20 cellular contexts compared by ENCODE assay signal in the genomic region with DNA sequence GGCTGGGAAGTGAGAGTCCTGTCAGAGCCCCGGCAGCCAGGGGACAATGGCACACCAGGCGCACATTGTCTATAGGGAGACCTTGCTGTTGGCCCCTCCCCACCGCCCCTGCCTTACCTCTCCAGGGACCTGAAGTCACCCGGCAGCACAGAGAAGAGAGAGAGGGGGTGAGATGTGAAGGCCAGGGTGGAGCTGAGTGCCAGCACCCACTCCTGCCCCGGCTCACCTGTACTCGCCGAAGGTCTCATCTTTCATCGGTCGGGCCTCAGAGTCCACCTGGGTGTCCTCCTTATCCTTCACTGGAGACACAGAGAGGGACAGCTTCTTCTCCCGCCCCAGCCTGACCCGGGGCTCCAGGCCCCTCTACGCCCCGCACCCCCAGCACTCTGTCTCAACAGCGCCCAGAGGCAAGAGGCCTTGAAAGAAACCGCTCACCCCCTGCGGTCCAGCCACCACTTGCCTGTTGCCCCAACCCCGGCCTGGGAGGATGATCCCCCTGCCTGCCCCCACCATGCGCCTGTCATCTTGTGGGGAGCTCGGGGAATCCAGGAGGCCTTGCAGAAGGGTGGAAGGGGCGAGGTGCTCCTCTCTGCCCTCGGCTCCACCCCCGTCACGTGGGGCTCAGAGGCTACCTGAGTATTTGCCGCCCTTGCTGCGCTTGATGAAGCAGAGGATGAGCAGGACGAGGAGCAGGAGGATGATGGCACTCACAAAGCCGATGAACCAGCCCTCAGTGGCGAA. TPM values are rescaled to one million over a fixed set of nuclear protein-coding genes. Genes with fewer than 3 reads are reported as not detected.
DNase-seq lines count a peak whose midpoint lies in the region; ATAC-seq, FAIRE-seq and TF ChIP-seq lines count a peak whose summit lies in the region.
"Had no signal": no experiment of that assay in that cellular context is flagged by ENCODE, and none has a peak within 500 bp of the region (broad histone marks: within the 10 kb centered on the region; RNA-seq: fewer than 3 reads in every experiment).

No MANE protein-coding gene starts in this region.

- H3K4ac ChIP-seq in neuronal stem cell (ENCODE audit: low read length) = no peak overlapping the region

- no peak overlapping the region for H4K91ac ChIP-seq in neuronal stem cell (ENCODE audit: low read depth, low read length, poor library complexity)

- SMC1A ChIA-PET in GM12878 (lab: Charles Lee; ENCODE audit: uncharacterized antibody, unreplicated experiment) = no interaction called here

- H3K79me2 ChIP-seq in GM12878 (ENCODE audit: control insufficient read depth, insufficient read depth, low read length) = no peaks in the 10 kb centered on the region

- H3K36me3 ChIP-seq in BLaER1 = peaks cover 11% of the 10 kb centered on the region; the same call in 1 of the 2 replicates
- H3K36me3 ChIP-seq in GM12878 (ENCODE audit: control insufficient read depth in 2 of 2, insufficient read depth in 2 of 2, low read length in 1 of 2) = no peaks in the 10 kb centered on the region
- peaks cover 0 to 37% of the 10 kb centered on the region in 2 donors for H3K36me3 ChIP-seq in neuronal stem cell (replicated peaks in 1 of 2; ENCODE audit: control insufficient read depth in 2 of 2, insufficient read depth in 2 of 2, low read length in 2 of 2)
- H3K36me3 ChIP-seq: SJCRH30 had no signal

- no peak for TF ChIP-seq POLR2A in GM12878 (IDR thresholded peaks at IDR 0.05; ENCODE audit: low read depth, low read length)

- no peak overlapping the region for H3K14ac ChIP-seq in neuronal stem cell (ENCODE audit: low read length)

- H3K9ac ChIP-seq in BLaER1 = no peak overlapping the region
- no peak overlapping the region for H3K9ac ChIP-seq in GM12878 (ENCODE audit: control insufficient read depth, insufficient read depth, low read length)
- no peak overlapping the region for H3K9ac ChIP-seq in neuronal stem cell (ENCODE audit: low read depth, low read length, poor library complexity)

- H3K18ac ChIP-seq in neuronal stem cell (ENCODE audit: low read length) = no peak overlapping the region

- H2AK5ac ChIP-seq in neuronal stem cell (ENCODE audit: low read depth, low read length) = no peak overlapping the region

- in situ Hi-C loops in GM12878 (cut with MboI) = no loop called here

- intact Hi-C loops in GM12878 (cut with micrococcal nuclease; ENCODE audit: unreplicated experiment) = no loop called here

- H3K4me2 ChIP-seq in BLaER1 (peak overlapping the region; percentile 53), GM12878 (ENCODE audit: control insufficient read depth, insufficient read depth) (no peak overlapping the region), neuronal stem cell (ENCODE audit: insufficient read depth, low read length, poor library complexity, severe bottlenecking) (no peak overlapping the region)
- H3K4me2 ChIP-seq: PC-9 had no signal

- ATAC-seq in GM12878 = no peak
- ATAC-seq: HCT116, T-helper 17 cell had no signal

- peaks cover 33% of the 10 kb centered on the region for H3K4me1 ChIP-seq in BLaER1
- no peaks in the 10 kb centered on the region for H3K4me1 ChIP-seq in GM12878 (ENCODE audit: control insufficient read depth, insufficient read depth, low read length)
- H3K4me1 ChIP-seq in neuronal stem cell (ENCODE audit: control insufficient read depth in 2 of 2, insufficient read depth in 1 of 2, low read depth in 1 of 2, low read length in 2 of 2) = peaks cover 0 to 10% of the 10 kb centered on the region in 2 donors
- H3K4me1 ChIP-seq: SJCRH30 had no signal

- no peak overlapping the region for H2BK5ac ChIP-seq in neuronal stem cell (ENCODE audit: low read length)

- H3K27me3 ChIP-seq in BLaER1 (peaks cover 77% of the 10 kb centered on the region), GM12878 (replicated peaks in 1 of 2; ENCODE audit: control insufficient read depth in 2 of 2, insufficient read depth in 2 of 2, low read length in 1 of 2) (no peaks in the 10 kb centered on the region; a peak in 1 of 4 replicates), neuronal stem cell (ENCODE audit: control insufficient read depth in 3 of 3, insufficient read depth in 3 of 3, low read depth in 1 of 3, low read length in 3 of 3) (peaks cover 0 to 21% (median 0%) of the 10 kb centered on the region in 3 experiments)
- H3K27me3 ChIP-seq: SJCRH30 had no signal

- TF ChIP-seq CTCF in GM12878 (IDR thresholded peaks at IDR 0.05 in 2 of 3, conservative IDR thresholded peaks at IDR 0.05 in 1 of 3; ENCODE audit: control insufficient read depth in 2 of 3, extremely low read depth in 1 of 3, insufficient read depth in 1 of 3, low read depth in 3 of 3, low read length in 3 of 3) = no peak

- no peak for TF ChIP-seq RAD21 in GM12878 (IDR thresholded peaks at IDR 0.05; ENCODE audit: insufficient read depth, low read depth, low read length)

- H3K79me1 ChIP-seq in neuronal stem cell (ENCODE audit: low read depth, low read length) = no peaks in the 10 kb centered on the region

- CTCF ChIA-PET in GM12878 (lab: Yijun Ruan, JAX) = no interaction called here

- H4K20me1 ChIP-seq in BLaER1 (peaks cover 41% of the 10 kb centered on the region; the same call in 1 of the 2 replicates), GM12878 (ENCODE audit: control insufficient read depth, insufficient read depth) (no peaks in the 10 kb centered on the region)

- no peak overlapping the region for H4K8ac ChIP-seq in neuronal stem cell (ENCODE audit: low read depth, low read length)

- H3K4me3 ChIP-seq in BLaER1 (no peak overlapping the region), GM12878 (no peak overlapping the region), neuronal stem cell (ENCODE audit: low read length in 2 of 2) (no peak overlapping the region)
- H3K4me3 ChIP-seq: PC-9, SJCRH30 had no signal

- H3K23ac ChIP-seq in neuronal stem cell (ENCODE audit: low read depth, low read length, poor library complexity) = no peak overlapping the region

- WGBS in GM12878 (ENCODE audit: insufficient coverage, insufficient replicate concordance, low lambda C conversion rate, missing lambda C conversion rate) = 28% methylated on average over 20 of the region's 28 CpGs
- no CpG with 5 or more reads among the region's 28 CpGs for WGBS in neuronal stem cell (ENCODE audit: extremely low coverage in 2 of 2, insufficient read length in 2 of 2, insufficient replicate concordance in 1 of 2), 2 donors

- RAD21 ChIA-PET in GM12878 (lab: Charles Lee; ENCODE audit: unreplicated experiment) = no interaction called here

- POLR2A ChIA-PET in GM12878 (lab: Charles Lee) = no interaction called here

- no peak overlapping the region for H2BK120ac ChIP-seq in neuronal stem cell (ENCODE audit: low read depth, low read length)

- DNase-seq in GM19238 (ENCODE audit: insufficient read length, low spot score) = peak; percentile 1
- DNase-seq in GM12878 (ENCODE audit: low read depth, low spot score) = no peak
- no peak for DNase-seq in neuronal stem cell (ENCODE audit: low spot score)
- DNase-seq in DMS 273 treated with DMSO at 0.1 percent for 48 hours (lab: John Stamatoyannopoulos, UW) = no peak
- DNase-seq in NCI-H128 (lab: John Stamatoyannopoulos, UW; ENCODE audit: unreplicated experiment) = no peak
- no peak for DNase-seq in H4 (ENCODE audit: low spot score)
- no peak for DNase-seq in NK-92 treated with Interleukin-12 subunit alpha and Interleukin-12 subunit beta, amount 100 ng/mL, for 24 hours (lab: John Stamatoyannopoulos, UW)
- DNase-seq: AML-193; CD4-positive, CD25-positive, alpha-beta regulatory T cell; COR-L47; KBM-7; NCI-H1105; NCI-H187; NCI-H226; NCI-H524; PC-9; SJCRH30; T-helper 17 cell had no signal

- H3K27ac ChIP-seq in BLaER1 (no peak overlapping the region), GM12878 (ENCODE audit: control insufficient read depth, insufficient read depth) (no peak overlapping the region), neuronal stem cell (replicated peaks; ENCODE audit: low read length) (no peak overlapping the region)
- H3K27ac ChIP-seq: PC-9, SJCRH30 had no signal

- no peak for FAIRE-seq in GM12878 (lab: Jason Lieb, UNC)

- H2AFZ ChIP-seq in GM12878 (ENCODE audit: control insufficient read depth, low read depth, low read length) = no peak overlapping the region
- H2AFZ ChIP-seq in neuronal stem cell (ENCODE audit: low read length) = no peak overlapping the region
- H2AFZ ChIP-seq: PC-9 had no signal

- H2BK15ac ChIP-seq in neuronal stem cell (ENCODE audit: low read length) = no peak overlapping the region

- H2BK12ac ChIP-seq in neuronal stem cell (ENCODE audit: low read length) = peak overlapping the region; percentile 90

- no TSS peak for BruUV-seq in GM12878 (replicated peaks; lab: Mats Ljungman, UMichigan)

- no peak for TF ChIP-seq EP300 in GM12878 (IDR thresholded peaks at IDR 0.05; ENCODE audit: borderline replicate concordance in 1 of 2, control insufficient read depth in 1 of 2, low read depth in 2 of 2, low read length in 2 of 2)

- H3K9me3 ChIP-seq in BLaER1 (peaks cover 6% of the 10 kb centered on the region), GM12878 (replicated peaks; ENCODE audit: control insufficient read depth, insufficient read depth, low read length) (no peaks in the 10 kb centered on the region), neuronal stem cell (replicated peaks in 1 of 2; ENCODE audit: control insufficient read depth in 2 of 2, insufficient read depth in 1 of 2, low read depth in 1 of 2, low read length in 2 of 2) (no peaks in the 10 kb centered on the region)
- H3K9me3 ChIP-seq: SJCRH30 had no signal

RNA-seq across cellular contexts. Expression of a gene that starts 22.6 kb away (rescaled TPM):
- total RNA-seq in GM12878 (2013; cell fraction: nucleolus; rRNA removed) = 1.4 and 1.9 TPM in 2 replicates
- total RNA-seq in GM12878 (2014; rRNA removed) (not detected in 2 replicates), GM12878 (2014; rRNA removed; fragmentation: Illumina TruSeq; extraction: Trizol) (not detected in 2 replicates), GM12878 (2021) (0.24 and 0.64 TPM in 2 replicates)
- polyA plus RNA-seq in GM12878 (2011; ENCODE audit: low read depth) = 0.05 TPM
- polyA plus RNA-seq in GM12878 (2011; rRNA removed) (0.12 and 0.22 TPM in 2 replicates), GM12878 (2014; fragmentation: Illumina TruSeq; extraction: Trizol) (not detected in 2 replicates), GM12878 (2014; fragmentation: Nextera tagmentation; extraction: Ambion mirVana) (not detected), GM12878 (2014; rRNA removed) (0.01 TPM in 1 of 2 replicates, not detected in the other), GM12878 (2016; fragmentation: Nextera tagmentation; extraction: Ambion mirVana) (under 1 TPM; 0.05 to 0.09 TPM)
- polyA plus RNA-seq in GM12878 (2011; cell fraction: cytosol; rRNA removed) = 0.07 TPM in 2 replicates
- polyA plus RNA-seq in GM12878 (2011; cell fraction: nucleus; rRNA removed) = 0.35 and 1.1 TPM in 2 replicates
- 0.05 and 0.20 TPM in 2 replicates for polyA plus RNA-seq in GM12878 (2012)
- polyA minus RNA-seq in GM12878 (2011; rRNA and poly(A)+ RNA removed) = 0.37 TPM in 1 of 2 replicates, not detected in the other
- 0.62 and 0.80 TPM in 2 replicates for polyA minus RNA-seq in GM12878 (2011; cell fraction: cytosol; rRNA and poly(A)+ RNA removed)
- polyA minus RNA-seq in GM12878 (2011; cell fraction: nucleus; rRNA and poly(A)+ RNA removed) = 0.48 TPM in 2 replicates
- 1.6 TPM for polyA plus RNA-seq in neuronal stem cell (2013, experiment 1 of 2)
- polyA plus RNA-seq in neuronal stem cell (2013, experiment 2 of 2) = 1.7 TPM
- total RNA-seq in H4 (2014; rRNA removed; shearing (Covaris generic)) = 7.9 and 9.7 TPM in 2 replicates

RNA-seq across cellular contexts. Expression of a gene that starts 33.1 kb away (rescaled TPM):
- total RNA-seq in GM12878 (2013; cell fraction: nucleolus; rRNA removed) = not detected in 2 replicates
- total RNA-seq in GM12878 (2014; rRNA removed) (not detected in 2 replicates), GM12878 (2014; rRNA removed; fragmentation: Illumina TruSeq; extraction: Trizol) (not detected in 2 replicates), GM12878 (2021) (0.15 TPM in 1 of 2 replicates, not detected in the other)
- not detected for polyA plus RNA-seq in GM12878 (2011; ENCODE audit: low read depth)
- polyA plus RNA-seq in GM12878 (2011; rRNA removed) (not detected in 2 replicates), GM12878 (2014; fragmentation: Illumina TruSeq; extraction: Trizol) (0.01 TPM in 1 of 2 replicates, not detected in the other), GM12878 (2014; fragmentation: Nextera tagmentation; extraction: Ambion mirVana) (not detected), GM12878 (2014; rRNA removed) (0.05 TPM in 1 of 2 replicates, not detected in the other), GM12878 (2016; fragmentation: Nextera tagmentation; extraction: Ambion mirVana) (under 1 TPM in 1 of 2 experiments, not detected in 1; 0.04 TPM)
- 0.01 and 0.12 TPM in 2 replicates for polyA plus RNA-seq in GM12878 (2011; cell fraction: cytosol; rRNA removed)
- polyA plus RNA-seq in GM12878 (2011; cell fraction: nucleus; rRNA removed) = 0.16 TPM in 2 replicates
- polyA plus RNA-seq in GM12878 (2012) = 0.03 TPM in 1 of 2 replicates, not detected in the other
- polyA minus RNA-seq in GM12878 (2011; rRNA and poly(A)+ RNA removed) = not detected in 2 replicates
- not detected in 2 replicates for polyA minus RNA-seq in GM12878 (2011; cell fraction: cytosol; rRNA and poly(A)+ RNA removed)
- not detected in 2 replicates for polyA minus RNA-seq in GM12878 (2011; cell fraction: nucleus; rRNA and poly(A)+ RNA removed)
- polyA plus RNA-seq in neuronal stem cell (2013, experiment 1 of 2) = 13.1 TPM
- polyA plus RNA-seq in neuronal stem cell (2013, experiment 2 of 2) = 12.8 TPM
- total RNA-seq in H4 (2014; rRNA removed; shearing (Covaris generic)) = 3.8 and 4.0 TPM in 2 replicates
- polyA plus RNA-seq: CD4-positive, CD25-positive, alpha-beta regulatory T cell had no signal

RNA-seq across cellular contexts. Expression of a gene that starts 41.1 kb away (rescaled TPM):
- not detected in 2 replicates for total RNA-seq in GM12878 (2013; cell fraction: nucleolus; rRNA removed)
- total RNA-seq in GM12878 (2014; rRNA removed) = not detected in 2 replicates
- not detected in 2 replicates for total RNA-seq in GM12878 (2014; rRNA removed; fragmentation: Illumina TruSeq; extraction: Trizol)
- total RNA-seq in GM12878 (2021) = not detected in 2 replicates
- not detected for polyA plus RNA-seq in GM12878 (2011; ENCODE audit: low read depth)
- polyA plus RNA-seq in GM12878 (2011; rRNA removed) = not detected in 2 replicates
- 0.03 and 0.07 TPM in 2 replicates for polyA plus RNA-seq in GM12878 (2011; cell fraction: cytosol; rRNA removed)
- 0.43 and 0.44 TPM in 2 replicates for polyA plus RNA-seq in GM12878 (2011; cell fraction: nucleus; rRNA removed)
- polyA plus RNA-seq in GM12878 (2012) = 0.14 and 0.54 TPM in 2 replicates
- polyA plus RNA-seq in GM12878 (2014; fragmentation: Illumina TruSeq; extraction: Trizol) = not detected in 2 replicates
- polyA plus RNA-seq in GM12878 (2014; fragmentation: Nextera tagmentation; extraction: Ambion mirVana) = not detected
- not detected in 2 replicates for polyA plus RNA-seq in GM12878 (2014; rRNA removed)
- under 1 TPM; 0.12 to 0.37 TPM for polyA plus RNA-seq in GM12878 (2016; fragmentation: Nextera tagmentation; extraction: Ambion mirVana)
- polyA minus RNA-seq in GM12878 (2011; rRNA and poly(A)+ RNA removed) = not detected in 2 replicates
- not detected in 2 replicates for polyA minus RNA-seq in GM12878 (2011; cell fraction: cytosol; rRNA and poly(A)+ RNA removed)
- polyA minus RNA-seq in GM12878 (2011; cell fraction: nucleus; rRNA and poly(A)+ RNA removed) = not detected in 2 replicates
- not detected for polyA plus RNA-seq in neuronal stem cell (2013, experiment 1 of 2)
- not detected for polyA plus RNA-seq in neuronal stem cell (2013, experiment 2 of 2)
- 0.14 and 0.33 TPM in 2 replicates for total RNA-seq in H4 (2014; rRNA removed; shearing (Covaris generic))
- total RNA-seq: CD4-positive, CD25-positive, alpha-beta regulatory T cell; SJCRH30; T-helper 17 cell had no signal
- polyA plus RNA-seq: CD4-positive, CD25-positive, alpha-beta regulatory T cell had no signal
